In the genomic region with DNA sequence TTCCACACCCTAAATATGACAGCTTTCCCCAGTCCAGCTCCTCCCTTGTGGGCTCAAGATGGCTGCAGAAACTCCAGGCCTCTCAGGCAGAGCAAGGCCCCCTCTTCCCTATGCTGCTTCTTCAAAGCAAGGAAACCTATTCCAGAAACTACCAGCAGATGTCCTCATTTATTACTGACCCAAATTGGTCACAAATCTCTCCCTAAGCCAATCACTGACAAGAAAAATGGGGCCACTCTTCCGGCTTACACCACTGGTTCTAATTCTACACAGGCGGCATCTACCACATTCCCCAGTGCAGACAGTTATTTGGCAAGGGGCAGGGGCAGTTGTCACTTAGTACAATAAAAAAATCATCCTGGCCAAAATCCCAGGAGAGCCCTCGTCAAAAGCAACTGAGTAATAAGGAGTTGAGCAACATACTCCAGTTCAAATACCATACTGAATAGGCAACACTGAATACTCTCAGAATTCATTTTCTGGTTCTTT, we compare ENCODE assay signal across 8 cellular contexts.
A peak's percentile ranks its signal among the peaks of the same experiment; 100 is the strongest.
DNase-seq lines count a peak whose midpoint lies in the region; ATAC-seq and TF ChIP-seq lines count a peak whose summit lies in the region.

No MANE protein-coding gene starts in this region.

- H3K9ac ChIP-seq in NT2/D1 (ENCODE audit: insufficient read length, low read depth): no peak overlapping the region

- DNase-seq in AG08395 (ENCODE audit: low spot score): peak; percentile 85
- peak; percentile 48 for DNase-seq in NT2/D1 (ENCODE audit: low read depth, low spot score)
- peak; percentile 42 for DNase-seq in central memory CD4-positive, alpha-beta T cell
- DNase-seq in left colon: peak in 1 of 2 donors; percentile 40
- DNase-seq in superior temporal gyrus (ENCODE audit: extremely low spot score): peak; percentile 95
- no peak for DNase-seq in D341Med (ENCODE audit: low spot score)

- no peaks in the 10 kb centered on the region for H3K9me3 ChIP-seq in NT2/D1 (ENCODE audit: insufficient read depth, low read length)

- H3K4me3 ChIP-seq in NT2/D1 (ENCODE audit: insufficient read length, low read depth): no peak overlapping the region

- peak; percentile 79 for ATAC-seq in HG02943 (IDR thresholded peaks at IDR 0.05; ENCODE audit: low read depth, unreplicated experiment)
- peak; percentile 44 for ATAC-seq in left colon

- intact Hi-C loops in left colon (cut with DNase I, micrococcal nuclease): loop anchor here in 1 of 2 donors (5.0 kb wide), 1 partner anchor 147 kb away; no protein-coding TSS in a partner anchor

- no peaks in the 10 kb centered on the region for H3K27me3 ChIP-seq in NT2/D1 (ENCODE audit: insufficient read depth, insufficient read length)

- no peaks in the 10 kb centered on the region for H3K36me3 ChIP-seq in NT2/D1 (ENCODE audit: insufficient read depth, insufficient read length, low read length)

- TF ChIP-seq CTCF in GM12873 (IDR thresholded peaks at IDR 0.05; ENCODE audit: insufficient read depth, low read depth, low read length, missing control alignments): peak; percentile 64

- H3K4me1 ChIP-seq in NT2/D1 (ENCODE audit: insufficient read depth, insufficient read length): no peaks in the 10 kb centered on the region
